Comparison of ENCODE assay signal across 9 cellular contexts in the genomic region with DNA sequence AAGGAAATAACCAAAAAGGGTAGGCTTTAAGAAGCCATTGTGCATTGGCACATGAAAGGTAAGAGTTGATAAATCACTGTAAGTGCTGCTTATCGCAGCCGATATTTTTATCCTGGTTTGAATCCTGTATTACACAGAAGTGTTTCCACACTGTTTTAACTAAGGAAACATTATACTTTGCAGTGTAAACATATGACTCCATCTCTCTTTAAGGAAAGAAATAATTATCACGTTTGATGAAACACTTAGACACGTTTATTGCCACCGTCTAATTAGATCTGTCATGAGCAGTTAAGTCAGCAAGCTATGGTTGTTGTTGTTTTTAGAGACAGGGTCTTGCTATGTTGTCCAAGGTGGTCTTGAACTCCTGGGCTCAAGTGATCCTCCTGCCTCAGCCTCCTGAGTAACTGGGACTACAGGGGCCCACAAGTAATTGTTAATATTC.
A peak's percentile ranks its signal among the peaks of the same experiment; 100 is the strongest.
DNase-seq lines count a peak whose midpoint lies in the region; ATAC-seq and TF ChIP-seq lines count a peak whose summit lies in the region.
"Had no signal": no experiment of that assay in that cellular context is flagged by ENCODE, and none has a peak within 500 bp of the region (broad histone marks: within the 10 kb centered on the region; RNA-seq: fewer than 3 reads in every experiment).

No MANE protein-coding gene starts in this region.

- no peaks in the 10 kb centered on the region for H3K27me3 Mint-ChIP-seq in T-helper 2 cell treated with Interferon-gamma antibody and Interleukin-4, amounts not matched to agents 5 μg/mL and 100 μg/mL, for 36 hours (ENCODE audit: low read depth)
- peaks cover 2% of the 10 kb centered on the region for H3K27me3 Mint-ChIP-seq in endodermal cell (ENCODE audit: insufficient read depth)
- H3K27me3 Mint-ChIP-seq in stimulated activated naive CD8-positive, alpha-beta T cell treated with anti-CD3 and anti-CD28 coated beads, Interleukin-15, amount 100 ng/mL, for 72 hours, result no peaks in the 10 kb centered on the region

- CTCF ChIA-PET in OCI-LY7 (lab: Charles Lee; ENCODE audit: unreplicated experiment), result interaction anchor here (0.8 to 1.0 kb wide), 2 partner anchors 45 to 183 kb away, joined by 3 read pairs; no protein-coding TSS in a partner anchor

- ATAC-seq in stimulated activated naive CD8-positive, alpha-beta T cell treated with anti-CD3 and anti-CD28 coated beads, Interleukin-15, amount 100 ng/mL, for 72 hours, result no peak

- H3K9me2 ChIP-seq in OCI-LY7 (ENCODE audit: insufficient read depth, low read length), result no peaks in the 10 kb centered on the region

- H3K27ac ChIP-seq in OCI-LY7 (ENCODE audit: low read depth, low read length, poor library complexity, severe bottlenecking) (peak overlapping the region; percentile 60), endodermal cell (ENCODE audit: low read depth, low read length) (no peak overlapping the region)

- 92 to 94% methylated on average over 5 of the region's 5 CpGs for WGBS in endodermal cell (ENCODE audit: insufficient coverage in 1 of 2, insufficient read length in 1 of 2), 2 experiments

- H3K9ac ChIP-seq in endodermal cell (ENCODE audit: extremely low read depth, low read length, poor library complexity, severe bottlenecking), result peak overlapping the region; percentile 65

- H3K4me1 Mint-ChIP-seq in T-helper 2 cell treated with Interferon-gamma antibody and Interleukin-4, amounts not matched to agents 5 μg/mL and 100 μg/mL, for 36 hours (ENCODE audit: low read depth), result peaks cover 72% of the 10 kb centered on the region
- H3K4me1 Mint-ChIP-seq in endodermal cell, result peaks cover 73% of the 10 kb centered on the region
- peaks cover 74% of the 10 kb centered on the region for H3K4me1 Mint-ChIP-seq in stimulated activated naive CD8-positive, alpha-beta T cell treated with anti-CD3 and anti-CD28 coated beads, Interleukin-15, amount 100 ng/mL, for 72 hours

- H3K4me1 ChIP-seq in OCI-LY7 (ENCODE audit: insufficient read depth, low read length, poor library complexity, severe bottlenecking) (peaks cover 66% of the 10 kb centered on the region), endodermal cell (ENCODE audit: control insufficient read depth, insufficient read depth, low read length) (peaks cover 26% of the 10 kb centered on the region)

- no peaks in the 10 kb centered on the region for H4K20me1 ChIP-seq in OCI-LY7 (ENCODE audit: insufficient read depth, low read length)

- peaks cover 32% of the 10 kb centered on the region for H3K36me3 Mint-ChIP-seq in T-helper 2 cell treated with Interferon-gamma antibody and Interleukin-4, amounts not matched to agents 5 μg/mL and 100 μg/mL, for 36 hours (ENCODE audit: low read depth)
- no peaks in the 10 kb centered on the region for H3K36me3 Mint-ChIP-seq in endodermal cell (ENCODE audit: low read depth)

- H3K4me3 ChIP-seq in OCI-LY7 (ENCODE audit: low read depth, low read length, poor library complexity, severe bottlenecking) (peak overlapping the region; percentile 84), endodermal cell (ENCODE audit: low read length) (peak overlapping the region; percentile 98)

- H3K27ac Mint-ChIP-seq in T-helper 2 cell treated with Interferon-gamma antibody and Interleukin-4, amounts not matched to agents 5 μg/mL and 100 μg/mL, for 36 hours, result peak overlapping the region; percentile 97
- no peak overlapping the region for H3K27ac Mint-ChIP-seq in endodermal cell
- peak overlapping the region; percentile 91 to 97 for H3K27ac Mint-ChIP-seq in stimulated activated naive CD8-positive, alpha-beta T cell treated with anti-CD3 and anti-CD28 coated beads, Interleukin-15, amount 100 ng/mL, for 72 hours

- H3K27me3 ChIP-seq in endodermal cell (ENCODE audit: control insufficient read depth, insufficient read depth, low read length, poor library complexity, severe bottlenecking), result no peaks in the 10 kb centered on the region

- TF ChIP-seq CTCF in OCI-LY7 (conservative IDR thresholded peaks at IDR 0.05; ENCODE audit: low read length), result no peak
- TF ChIP-seq CTCF in endodermal cell (conservative IDR thresholded peaks at IDR 0.05), result no peak

- H3K36me3 ChIP-seq in OCI-LY7 (ENCODE audit: insufficient read depth, low read length), result no peaks in the 10 kb centered on the region
- no peaks in the 10 kb centered on the region for H3K36me3 ChIP-seq in endodermal cell (ENCODE audit: control insufficient read depth, insufficient read depth, low read length)

- no TSS peak for BruUV-seq in OCI-LY7 (replicated peaks; lab: Mats Ljungman, UMichigan)

- peak overlapping the region; percentile 100 for H3K4me3 Mint-ChIP-seq in T-helper 2 cell treated with Interferon-gamma antibody and Interleukin-4, amounts not matched to agents 5 μg/mL and 100 μg/mL, for 36 hours
- H3K4me3 Mint-ChIP-seq in endodermal cell, result peak overlapping the region; percentile 80
- peak overlapping the region; percentile 95 to 98 for H3K4me3 Mint-ChIP-seq in stimulated activated naive CD8-positive, alpha-beta T cell treated with anti-CD3 and anti-CD28 coated beads, Interleukin-15, amount 100 ng/mL, for 72 hours

- POLR2A ChIA-PET in OCI-LY7 (lab: Charles Lee), result interaction anchor here (1.0 to 4.7 kb wide), 17 partner anchors 9 to 250 kb away, joined by 3 to 22 read pairs (median 6); no protein-coding TSS in a partner anchor

- no peak overlapping the region for H2AFZ ChIP-seq in OCI-LY7 (ENCODE audit: low read length)

- H3K79me2 ChIP-seq in OCI-LY7 (ENCODE audit: insufficient read depth, low read depth, low read length), result peaks cover 50% of the 10 kb centered on the region; the same call in 1 of the 2 replicates

- H3K9me3 Mint-ChIP-seq in T-helper 2 cell treated with Interferon-gamma antibody and Interleukin-4, amounts not matched to agents 5 μg/mL and 100 μg/mL, for 36 hours, result no peaks in the 10 kb centered on the region
- H3K9me3 Mint-ChIP-seq in endodermal cell, result no peaks in the 10 kb centered on the region
- no peaks in the 10 kb centered on the region for H3K9me3 Mint-ChIP-seq in stimulated activated naive CD8-positive, alpha-beta T cell treated with anti-CD3 and anti-CD28 coated beads, Interleukin-15, amount 100 ng/mL, for 72 hours

- no peak for DNase-seq in T-helper 2 cell treated with Interferon-gamma antibody and Interleukin-4, amounts not matched to agents 5 μg/mL and 100 μg/mL, for 36 hours (ENCODE audit: low spot score)
- DNase-seq in T-helper 2 cell (no peak), OCI-LY7 (ENCODE audit: low spot score) (no peak), endodermal cell (no peak), AG08396 (ENCODE audit: low spot score) (no peak), NCI-H526 (lab: John Stamatoyannopoulos, UW) (no peak), GF-D8 (lab: John Stamatoyannopoulos, UW) (no peak)
- no peak for DNase-seq in stimulated activated naive CD8-positive, alpha-beta T cell treated with anti-CD3 and anti-CD28 coated beads, Interleukin-15, amount 100 ng/mL, for 72 hours
- DNase-seq: Kasumi-1 had no signal

- intact Hi-C loops in OCI-LY7 (cut with micrococcal nuclease; ENCODE audit: unreplicated experiment), result no loop called here

- peak overlapping the region; percentile 97 for H3K4me2 ChIP-seq in OCI-LY7 (ENCODE audit: low read length)

- H3K9me3 ChIP-seq in OCI-LY7 (ENCODE audit: low read length), result no peaks in the 10 kb centered on the region
- H3K9me3 ChIP-seq in endodermal cell (ENCODE audit: control insufficient read depth, low read length), result no peaks in the 10 kb centered on the region
